ENCODE assay signal across 24 cellular contexts in genomic region chr9:15240927-15241326, GRCh38.
A peak's percentile ranks its signal among the peaks of the same experiment; 100 is the strongest.
DNase-seq lines count a peak whose midpoint lies in the region; ATAC-seq and TF ChIP-seq lines count a peak whose summit lies in the region.
"Had no signal": no experiment of that assay in that cellular context is flagged by ENCODE, and none has a peak within 500 bp of the region (broad histone marks: within the 10 kb centered on the region; RNA-seq: fewer than 3 reads in every experiment).

No MANE protein-coding gene starts in this region.

- TF ChIP-seq CTCF in ascending aorta (IDR thresholded peaks at IDR 0.05) = no peak

- peak overlapping the region; percentile 68 to 80 for H3K27ac ChIP-seq in ascending aorta
- H3K27ac ChIP-seq: brain microvascular endothelial cell, pancreas, upper lobe of left lung had no signal

- no peaks in the 10 kb centered on the region for H3K36me3 ChIP-seq in ascending aorta
- H3K36me3 ChIP-seq: brain microvascular endothelial cell, pancreas, upper lobe of left lung had no signal

- peak; percentile 11 for DNase-seq in NCI-H187 treated with DMSO at 0.1 percent for 48 hours (lab: John Stamatoyannopoulos, UW)
- DNase-seq in NCI-H187 (lab: John Stamatoyannopoulos, UW) = no peak
- DNase-seq in NCI-H510A (lab: John Stamatoyannopoulos, UW) = peak; percentile 22
- no peak for DNase-seq in ascending aorta (ENCODE audit: low spot score in 2 of 2)
- DNase-seq in activated CD4-positive, alpha-beta T cell treated with anti-CD3 and anti-CD28 coated beads for 4 hours = no peak
- no peak for DNase-seq in activated CD4-positive, alpha-beta T cell treated with anti-CD3 and anti-CD28 coated beads for 1 hour
- DNase-seq: 8988T; activated CD4-positive, alpha-beta memory T cell treated with anti-CD3 and anti-CD28 coated beads, Interleukin-2, amount 10 ng/mL, durations not matched to agents 7 days and 5 days; activated CD8-positive, alpha-beta memory T cell treated with anti-CD3 and anti-CD28 coated beads, Interleukin-2, amount 50 U/mL, for 4 hours; activated naive CD4-positive, alpha-beta T cell treated with Interleukin-2 at 50 U/mL for 16 hours; brain microvascular endothelial cell; CD4-positive, alpha-beta T cell; GOT3; hypothalamus; NCI-H2081 treated with DMSO at 0.1 percent for 48 hours; pancreas; T-helper 2 cell; upper lobe of left lung had no signal

- H3K4me1 ChIP-seq in ascending aorta = peaks cover 4 to 33% of the 10 kb centered on the region in 2 donors
- H3K4me1 ChIP-seq: pancreas had no signal

- H3K4me3 ChIP-seq in ascending aorta = no peak overlapping the region
- H3K4me3 ChIP-seq: GM12878, pancreas, upper lobe of left lung had no signal

- no peaks in the 10 kb centered on the region for H3K27me3 ChIP-seq in ascending aorta
- H3K27me3 ChIP-seq: brain microvascular endothelial cell, pancreas, upper lobe of left lung had no signal

- H3K9me3 ChIP-seq in ascending aorta = peaks cover 0 to 14% of the 10 kb centered on the region in 2 donors
- H3K9me3 ChIP-seq: pancreas, upper lobe of left lung had no signal

- ATAC-seq in HG03139 (IDR thresholded peaks at IDR 0.05; ENCODE audit: unreplicated experiment) (no peak), HG03354 (IDR thresholded peaks at IDR 0.05; ENCODE audit: poor library complexity, severe bottlenecking, unreplicated experiment) (no peak)
- ATAC-seq: activated CD4-positive, CD25-positive, alpha-beta regulatory T cell treated with anti-CD3 and anti-CD28 coated beads, Interleukin-2, amount 50 U/mL, for 24 hours; GM12878; pancreas; Right ventricle myocardium inferior; stimulated activated memory B cell treated with anti-CD40 and anti-IgM and Interleukin-4, amounts not matched to agents 10 μg/mL and 1 μg/mL and 100 μg/mL, for 72 hours had no signal

- intact Hi-C loops in ascending aorta (cut with DNase I) = loop anchor here (5.0 kb wide), 1 partner anchor 84 kb away; no protein-coding TSS in a partner anchor

Comparison
In these comparisons a context has a peak if more than half of its experiments do, and no peak if none do; other contexts are left out.
1. DNase-seq: peak in NCI-H187 treated with DMSO at 0.1 percent for 48 hours (single experiment) and NCI-H510A (single experiment); none in NCI-H187 (0 of 2), ascending aorta (0 of 2), activated CD4-positive, alpha-beta T cell treated with anti-CD3 and anti-CD28 coated beads for 4 hours (0 of 2) and activated CD4-positive, alpha-beta T cell treated with anti-CD3 and anti-CD28 coated beads for 1 hour (single experiment).